ENCODE assay signal across 12 cellular contexts in genomic region chr17:40645932-40646331, GRCh38. TPM values are rescaled to one million over a fixed set of nuclear protein-coding genes. Genes with fewer than 3 reads are reported as not detected.
DNase-seq lines count a peak whose midpoint lies in the region; TF ChIP-seq lines count a peak whose summit lies in the region.
"Had no signal": no experiment of that assay in that cellular context is flagged by ENCODE, and none has a peak within 500 bp of the region (broad histone marks: within the 10 kb centered on the region; RNA-seq: fewer than 3 reads in every experiment).

No MANE protein-coding gene starts in this region.

- peak overlapping the region; percentile 86 for H3K4me2 ChIP-seq in DOHH2 (ENCODE audit: low read length)
- peak overlapping the region; percentile 98 for H3K4me2 ChIP-seq in neural cell (ENCODE audit: low read length)

- H3F3A ChIP-seq in DOHH2 (ENCODE audit: control insufficient read depth, insufficient read depth) = no peaks in the 10 kb centered on the region; the same call in 1 of the 2 replicates
- peaks cover 5% of the 10 kb centered on the region for H3F3A ChIP-seq in neural cell (ENCODE audit: insufficient read depth, low read length, poor library complexity, severe bottlenecking)

- no peak overlapping the region for H3K9ac ChIP-seq in neural cell (ENCODE audit: low read length)
- H3K9ac ChIP-seq: parathyroid adenoma had no signal

- H3K4me1 ChIP-seq in DOHH2 (ENCODE audit: control insufficient read depth, low read length) = peaks cover 30% of the 10 kb centered on the region

- H3K27me3 ChIP-seq in DOHH2 (ENCODE audit: control insufficient read depth, low read length) = no peaks in the 10 kb centered on the region
- H3K27me3 ChIP-seq in MG63 = no peaks in the 10 kb centered on the region
- no peaks in the 10 kb centered on the region for H3K27me3 ChIP-seq in neural cell (ENCODE audit: insufficient read depth, low read depth, low read length)

- intact Hi-C loops in posterior vena cava (cut with DNase I) = no loop called here

- H3K4me3 ChIP-seq in DOHH2 (ENCODE audit: low read length) = peak overlapping the region; percentile 93
- H3K4me3 ChIP-seq in MG63 = peak overlapping the region; percentile 94
- peak overlapping the region; percentile 11 for H3K4me3 ChIP-seq in coronary artery
- peak overlapping the region; percentile 89 for H3K4me3 ChIP-seq in neural cell (ENCODE audit: low read length)

- H3K9me3 ChIP-seq in DOHH2 (ENCODE audit: control insufficient read depth, insufficient read depth, low read length) = no peaks in the 10 kb centered on the region
- no peaks in the 10 kb centered on the region for H3K9me3 ChIP-seq in MG63
- no peaks in the 10 kb centered on the region for H3K9me3 ChIP-seq in neural cell (ENCODE audit: low read length)

- TF ChIP-seq RAD21 in neural cell (conservative IDR thresholded peaks at IDR 0.05) = no peak

- H3K27ac ChIP-seq in DOHH2 (ENCODE audit: low read depth, low read length) (no peak overlapping the region), coronary artery (no peak overlapping the region), neural cell (ENCODE audit: low read length) (no peak overlapping the region)
- H3K27ac ChIP-seq: parathyroid adenoma had no signal

- H2AFZ ChIP-seq in neural cell (ENCODE audit: low read depth, low read length) = no peak overlapping the region
- H2AFZ ChIP-seq: parathyroid adenoma had no signal

- peaks cover 63% of the 10 kb centered on the region for H3K36me3 ChIP-seq in DOHH2 (ENCODE audit: control insufficient read depth, low read length)
- H3K36me3 ChIP-seq in MG63 = peaks cover 50% of the 10 kb centered on the region
- peaks cover 12% of the 10 kb centered on the region for H3K36me3 ChIP-seq in neural cell (ENCODE audit: insufficient read depth, low read length)

- no peaks in the 10 kb centered on the region for H3K9me2 ChIP-seq in DOHH2 (replicated peaks; ENCODE audit: control insufficient read depth, low read length)
- H3K9me2 ChIP-seq in neural cell (ENCODE audit: insufficient read depth, low read length) = no peaks in the 10 kb centered on the region

- H3K79me2 ChIP-seq in DOHH2 (ENCODE audit: control insufficient read depth, low read length) (peaks cover 75% of the 10 kb centered on the region), neural cell (replicated peaks; ENCODE audit: insufficient read depth, low read length) (peaks cover 73% of the 10 kb centered on the region)

- TF ChIP-seq CTCF in DOHH2 (IDR thresholded peaks at IDR 0.05; ENCODE audit: low read depth, low read length, poor library complexity, severe bottlenecking) = no peak
- TF ChIP-seq CTCF in coronary artery (IDR thresholded peaks at IDR 0.05) = no peak
- TF ChIP-seq CTCF in neural cell (IDR thresholded peaks at IDR 0.05; ENCODE audit: poor library complexity, severe bottlenecking) = no peak

- no peak for DNase-seq in MG63
- DNase-seq in coronary artery (ENCODE audit: low spot score) = no peak
- DNase-seq in DMS53 (lab: John Stamatoyannopoulos, UW) = no peak
- DNase-seq in posterior vena cava (ENCODE audit: low spot score) = no peak
- no peak for DNase-seq in midbrain (lab: John Stamatoyannopoulos, UW)
- DNase-seq: effector CD8-positive, alpha-beta T cell; HCEC 1CT; NCI-H1417; T1000 had no signal

- TF ChIP-seq EP300 in neural cell (conservative IDR thresholded peaks at IDR 0.05; ENCODE audit: poor library complexity, severe bottlenecking) = no peak

- H4K20me1 ChIP-seq in DOHH2 (ENCODE audit: control insufficient read depth, insufficient read depth, low read depth, low read length) (peaks cover 22% of the 10 kb centered on the region), neural cell (ENCODE audit: insufficient read depth) (no peaks in the 10 kb centered on the region)

TF ChIP-seq in neural cell, 6 proteins besides CTCF, POLR2A, EP300 and RAD21:
- TF ChIP-seq POLR2AphosphoS5 (IDR thresholded peaks at IDR 0.05) (no peak), MXI1 (conservative IDR thresholded peaks at IDR 0.05; ENCODE audit: poor library complexity, severe bottlenecking) (no peak), TAF1 (IDR thresholded peaks at IDR 0.05; ENCODE audit: low read depth) (no peak), REST (IDR thresholded peaks at IDR 0.05; ENCODE audit: borderline replicate concordance) (no peak), SMC3 (conservative IDR thresholded peaks at IDR 0.05; ENCODE audit: poor library complexity) (no peak), EZH2 (IDR thresholded peaks at IDR 0.05; ENCODE audit: borderline replicate concordance, insufficient read depth, low read length, poor library complexity, severe bottlenecking) (no peak)
TF ChIP-seq in neural cell: peak in this region for 0.

RNA-seq across cellular contexts. Expression of gene SMARCE1, which starts 1.7 kb away (rescaled TPM):
- 57.9 and 83.9 TPM in 2 replicates for total RNA-seq in MG63 (2014; rRNA removed; shearing (Covaris generic); ENCODE audit: low replicate concordance)
- polyA plus RNA-seq in neural cell = 245 and 248 TPM in 2 replicates
- 241 and 295 TPM in 2 replicates for polyA minus RNA-seq in neural cell
- 100 to 1,000 TPM in 1 of 2 donors, 10 to 100 TPM in 1; 80.7 to 101 TPM for total RNA-seq in posterior vena cava

RNA-seq across cellular contexts. Expression of gene KRT222, which starts 19.0 kb away (rescaled TPM):
- total RNA-seq in MG63 (2014; rRNA removed; shearing (Covaris generic); ENCODE audit: low replicate concordance) = 0.53 TPM in 1 of 2 replicates, not detected in the other
- 13.6 and 15.1 TPM in 2 replicates for polyA plus RNA-seq in neural cell
- 8.5 and 10.3 TPM in 2 replicates for polyA minus RNA-seq in neural cell
- 1 to 10 TPM; 1.1 to 7.7 TPM for total RNA-seq in posterior vena cava

RNA-seq across cellular contexts. Expression of gene KRT24, which starts 57.6 kb away (rescaled TPM):
- not detected in 2 replicates for total RNA-seq in MG63 (2014; rRNA removed; shearing (Covaris generic); ENCODE audit: low replicate concordance)
- polyA plus RNA-seq in neural cell = 0.83 TPM in 1 of 2 replicates, not detected in the other
- polyA minus RNA-seq in neural cell = not detected in 2 replicates
- not detected for total RNA-seq in posterior vena cava

Comparison
In these comparisons a context has a peak if more than half of its experiments do, and no peak if none do; other contexts are left out.
1. H3K4me3 ChIP-seq: peak in every context shown above with its lines; median percentile 94 in MG63; 93 in DOHH2; 89 in neural cell; 11 in coronary artery.